19 cellular contexts compared by ENCODE assay signal in genomic region chr17:36629970-36630369, GRCh38.
"Had no signal": no experiment of that assay in that cellular context is flagged by ENCODE, and none has a peak within 500 bp of the region (broad histone marks: within the 10 kb centered on the region; RNA-seq: fewer than 3 reads in every experiment).

No MANE protein-coding gene starts in this region.

- H3K36me3 Mint-ChIP-seq: activated CD8-positive, alpha-beta memory T cell treated with anti-CD3 and anti-CD28 coated beads, Interleukin-2, amount 10 ng/mL, durations not matched to agents 7 days and 5 days; activated naive CD4-positive, alpha-beta T cell treated with anti-CD3 and anti-CD28 coated beads, Interleukin-2, amount 50 U/mL, for 72 hours; mesothelial cell of epicardium; naive B cell had no signal

- H3K4me3 ChIP-seq: breast epithelium, psoas muscle, smooth muscle cell, stomach, thyroid gland, upper lobe of left lung, vagina had no signal

- H3K4me1 Mint-ChIP-seq: activated B cell treated with CpG ODN at 0.5 μM for 24 hours; activated CD4-positive, alpha-beta T cell treated with anti-CD3 and anti-CD28 coated beads for 36 hours; activated CD8-positive, alpha-beta memory T cell treated with anti-CD3 and anti-CD28 coated beads, Interleukin-2, amount 10 ng/mL, durations not matched to agents 7 days and 5 days; immature natural killer cell had no signal

- H3K79me2 ChIP-seq: parathyroid adenoma had no signal

- H3K36me3 ChIP-seq: breast epithelium, stomach, thyroid gland, upper lobe of left lung, vagina had no signal

- H2AFZ ChIP-seq: parathyroid adenoma had no signal

- H3K4me1 ChIP-seq: breast epithelium, parathyroid adenoma, psoas muscle, vagina had no signal

- H3K9me3 ChIP-seq: breast epithelium, psoas muscle, stomach, thyroid gland, upper lobe of left lung, vagina had no signal

- H3K27me3 ChIP-seq: breast epithelium, thyroid gland, upper lobe of left lung, vagina had no signal

- H3K27ac Mint-ChIP-seq: activated B cell treated with CpG ODN at 0.5 μM for 24 hours; activated CD4-positive, alpha-beta T cell treated with anti-CD3 and anti-CD28 coated beads for 36 hours; activated CD8-positive, alpha-beta memory T cell treated with anti-CD3 and anti-CD28 coated beads, Interleukin-2, amount 10 ng/mL, durations not matched to agents 7 days and 5 days; activated CD8-positive, alpha-beta T cell treated with anti-CD3 and anti-CD28 coated beads, Interleukin-2, amount 10 ng/mL, durations not matched to agents 7 days and 5 days; activated T-cell treated with anti-CD3 and anti-CD28 coated beads, Interleukin-2, amount 50 U/mL, for 72 hours; immature natural killer cell; mesothelial cell of epicardium; nephron progenitor cell; stimulated activated naive B cell treated with anti-CD40 and anti-IgM and Interleukin-4, amounts not matched to agents 10 μg/mL and 1 μg/mL and 100 μg/mL, for 72 hours had no signal

- H3K27ac ChIP-seq: breast epithelium, parathyroid adenoma, psoas muscle, stomach, thyroid gland, upper lobe of left lung, vagina had no signal

- H3K4me2 ChIP-seq: smooth muscle cell had no signal

- H3K9me3 Mint-ChIP-seq: activated B cell treated with CpG ODN at 0.5 μM for 24 hours; activated naive CD4-positive, alpha-beta T cell treated with anti-CD3 and anti-CD28 coated beads, Interleukin-2, amount 50 U/mL, for 72 hours; activated T-cell treated with anti-CD3 and anti-CD28 coated beads, Interleukin-2, amount 50 U/mL, for 72 hours; immature natural killer cell; mesothelial cell of epicardium; naive B cell; nephron progenitor cell; stimulated activated naive B cell treated with anti-CD40 and anti-IgM and Interleukin-4, amounts not matched to agents 10 μg/mL and 1 μg/mL and 100 μg/mL, for 72 hours had no signal

- H3K4me3 Mint-ChIP-seq: activated B cell treated with CpG ODN at 0.5 μM for 24 hours; activated CD4-positive, alpha-beta T cell treated with anti-CD3 and anti-CD28 coated beads for 36 hours; activated CD8-positive, alpha-beta memory T cell treated with anti-CD3 and anti-CD28 coated beads, Interleukin-2, amount 10 ng/mL, durations not matched to agents 7 days and 5 days; activated CD8-positive, alpha-beta T cell treated with anti-CD3 and anti-CD28 coated beads, Interleukin-2, amount 10 ng/mL, durations not matched to agents 7 days and 5 days; activated T-cell treated with anti-CD3 and anti-CD28 coated beads, Interleukin-2, amount 50 U/mL, for 72 hours; immature natural killer cell; mesothelial cell of epicardium; naive B cell; nephron progenitor cell; stimulated activated naive B cell treated with anti-CD40 and anti-IgM and Interleukin-4, amounts not matched to agents 10 μg/mL and 1 μg/mL and 100 μg/mL, for 72 hours had no signal
